ENCODE assay signal across 25 cellular contexts in the genomic region with DNA sequence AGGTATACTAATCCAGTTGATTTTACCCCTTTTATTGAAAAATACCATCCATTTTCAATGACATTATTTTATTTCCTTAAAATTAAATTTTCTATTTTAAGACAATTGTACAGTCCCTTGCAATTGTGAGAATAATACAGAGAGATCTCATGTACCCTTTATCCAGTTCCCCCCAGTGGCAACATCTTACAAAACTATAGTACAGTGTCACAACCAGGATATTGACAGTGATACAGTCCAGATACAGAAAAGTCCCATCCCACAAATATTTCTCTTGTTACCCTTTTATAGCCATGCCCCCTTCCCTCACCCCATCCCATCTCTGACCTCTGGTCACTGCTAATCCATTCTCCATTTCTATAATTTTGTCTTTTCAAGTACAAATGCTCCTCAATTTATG. TPM values are rescaled to one million over a fixed set of nuclear protein-coding genes. Genes with fewer than 3 reads are reported as not detected.
DNase-seq lines count a peak whose midpoint lies in the region; ATAC-seq, FAIRE-seq and TF ChIP-seq lines count a peak whose summit lies in the region.
"Had no signal": no experiment of that assay in that cellular context is flagged by ENCODE, and none has a peak within 500 bp of the region (broad histone marks: within the 10 kb centered on the region; RNA-seq: fewer than 3 reads in every experiment).

No MANE protein-coding gene starts in this region.

- H3K4me3 ChIP-seq in HEK293 (ENCODE audit: low read depth, low read length) (no peak overlapping the region), endodermal cell (ENCODE audit: low read length) (no peak overlapping the region), neural cell (ENCODE audit: low read length) (no peak overlapping the region)
- H3K4me3 ChIP-seq: BLaER1 had no signal

- H3K4me1 ChIP-seq in HEK293 (ENCODE audit: control insufficient read depth, insufficient read depth, low read length) (no peaks in the 10 kb centered on the region), endodermal cell (ENCODE audit: control insufficient read depth, insufficient read depth, low read length) (no peaks in the 10 kb centered on the region)
- H3K4me1 ChIP-seq: BE2C had no signal

- H3K9me3 Mint-ChIP-seq in endodermal cell, result peaks cover 23% of the 10 kb centered on the region

- no peak overlapping the region for H2AFZ ChIP-seq in neural cell (ENCODE audit: low read depth, low read length)

- H3K27me3 ChIP-seq in endodermal cell (ENCODE audit: control insufficient read depth, insufficient read depth, low read length, poor library complexity, severe bottlenecking) (no peaks in the 10 kb centered on the region), neural cell (ENCODE audit: insufficient read depth, low read depth, low read length) (no peaks in the 10 kb centered on the region)
- H3K27me3 ChIP-seq: BE2C, BLaER1 had no signal

- no peaks in the 10 kb centered on the region for H3K9me3 ChIP-seq in HEK293 (ENCODE audit: control insufficient read depth, insufficient read depth, low read depth, low read length)
- peaks cover 21% of the 10 kb centered on the region for H3K9me3 ChIP-seq in endodermal cell (ENCODE audit: control insufficient read depth, low read length)
- peaks cover 7% of the 10 kb centered on the region for H3K9me3 ChIP-seq in neural cell (ENCODE audit: low read length)
- H3K9me3 ChIP-seq: BE2C had no signal

- no peak for FAIRE-seq in GM12891 (lab: Jason Lieb, UNC)
- FAIRE-seq: A204.1, G401.6, GM12892, GM18507, GM19239 had no signal

- no peak overlapping the region for H3K27ac Mint-ChIP-seq in endodermal cell
- H3K27ac Mint-ChIP-seq: CD14-positive monocyte; CD8-positive, alpha-beta memory T cell had no signal

- no peak for TF ChIP-seq RAD21 in neural cell (conservative IDR thresholded peaks at IDR 0.05)

- DNase-seq in endodermal cell (no peak), GM12891 (ENCODE audit: insufficient read length, low spot score) (no peak)
- no peak for DNase-seq in stimulated activated CD4-positive, alpha-beta T cell treated with anti-CD3 and anti-CD28 coated beads, Interleukin-15, amount 100 ng/mL, for 24 hours
- DNase-seq: 8988T; ACHN; BE2C; C1 segment of cervical spinal cord; CD4-positive, alpha-beta memory T cell; CD4-positive, CD25-positive, alpha-beta regulatory T cell; CD8-positive, alpha-beta memory T cell; COR-L47; DMS 273 treated with DMSO at 0.1 percent for 48 hours; DMS53; GF-D8 had no signal

- H3K36me3 ChIP-seq in HEK293 (ENCODE audit: control insufficient read depth in 2 of 2, insufficient read depth in 1 of 2, low read length in 2 of 2) (no peaks in the 10 kb centered on the region), endodermal cell (ENCODE audit: control insufficient read depth, insufficient read depth, low read length) (no peaks in the 10 kb centered on the region), neural cell (ENCODE audit: insufficient read depth, low read length) (no peaks in the 10 kb centered on the region)
- H3K36me3 ChIP-seq: BE2C had no signal

- CTCF ChIA-PET in HEK293 (lab: Yijun Ruan, JAX), result no interaction called here

- no peak overlapping the region for H3K9ac ChIP-seq in endodermal cell (ENCODE audit: extremely low read depth, low read length, poor library complexity, severe bottlenecking)
- no peak overlapping the region for H3K9ac ChIP-seq in neural cell (ENCODE audit: low read length)
- H3K9ac ChIP-seq: BLaER1 had no signal

- peaks cover 47% of the 10 kb centered on the region for H3K79me2 ChIP-seq in neural cell (replicated peaks; ENCODE audit: insufficient read depth, low read length)

- H3K4me1 Mint-ChIP-seq in endodermal cell, result no peaks in the 10 kb centered on the region
- H3K4me1 Mint-ChIP-seq: CD14-positive monocyte; CD4-positive, alpha-beta memory T cell; CD4-positive, CD25-positive, alpha-beta regulatory T cell; CD8-positive, alpha-beta memory T cell had no signal

- TF ChIP-seq POLR2A in GM12891 (IDR thresholded peaks at IDR 0.05; ENCODE audit: low read depth, low read length), result no peak

- H3F3A ChIP-seq in neural cell (ENCODE audit: insufficient read depth, low read length, poor library complexity, severe bottlenecking), result no peaks in the 10 kb centered on the region

- POLR2A ChIA-PET in HEK293 (lab: Yijun Ruan, JAX), result no interaction called here

- no peak for ATAC-seq in GM21723 (IDR thresholded peaks at IDR 0.05; ENCODE audit: unreplicated experiment)

- H3K27ac ChIP-seq in HEK293 (ENCODE audit: extremely low read depth, low read depth, low read length), result no peak overlapping the region
- H3K27ac ChIP-seq in endodermal cell (ENCODE audit: low read depth, low read length), result peak overlapping the region; percentile 29
- H3K27ac ChIP-seq in neural cell (ENCODE audit: low read length), result peak overlapping the region; percentile 30
- H3K27ac ChIP-seq: BLaER1 had no signal

- peaks cover 3% of the 10 kb centered on the region for H3K36me3 Mint-ChIP-seq in endodermal cell (ENCODE audit: low read depth)
- H3K36me3 Mint-ChIP-seq: CD14-positive monocyte; CD4-positive, CD25-positive, alpha-beta regulatory T cell had no signal

- no peaks in the 10 kb centered on the region for H4K20me1 ChIP-seq in neural cell (ENCODE audit: insufficient read depth)

- H3K9me2 ChIP-seq in neural cell (ENCODE audit: insufficient read depth, low read length), result no peaks in the 10 kb centered on the region

- H3K27me3 Mint-ChIP-seq in endodermal cell (ENCODE audit: insufficient read depth), result no peaks in the 10 kb centered on the region

- TF ChIP-seq EP300 in neural cell (conservative IDR thresholded peaks at IDR 0.05; ENCODE audit: poor library complexity, severe bottlenecking), result no peak

- no peak overlapping the region for H3K4me3 Mint-ChIP-seq in endodermal cell
- H3K4me3 Mint-ChIP-seq: CD14-positive monocyte; CD4-positive, alpha-beta memory T cell; CD4-positive, CD25-positive, alpha-beta regulatory T cell; CD8-positive, alpha-beta memory T cell had no signal

- no peak overlapping the region for H3K4me2 ChIP-seq in neural cell (ENCODE audit: low read length)
- H3K4me2 ChIP-seq: BLaER1 had no signal

- TF ChIP-seq CTCF in HEK293 (tag by site-specific recombination; IDR thresholded peaks at IDR 0.05) (no peak), endodermal cell (conservative IDR thresholded peaks at IDR 0.05) (no peak), neural cell (IDR thresholded peaks at IDR 0.05; ENCODE audit: poor library complexity, severe bottlenecking) (no peak)

TF ChIP-seq in HEK293, 187 proteins besides CTCF, POLR2A, EP300 and RAD21:
- TF ChIP-seq ZFP37 (tag by site-specific recombination; IDR thresholded peaks at IDR 0.05) (no peak), ZNF830 (tag by site-specific recombination; IDR thresholded peaks at IDR 0.05; ENCODE audit: low read depth) (no peak), ZNF529 (tag by site-specific recombination; IDR thresholded peaks at IDR 0.05; ENCODE audit: insufficient replicate concordance) (peak; percentile 96)

TF ChIP-seq in GM12891, 5 proteins besides CTCF, POLR2A, EP300 and RAD21:
- no peak for TF ChIP-seq PAX5 (IDR thresholded peaks at IDR 0.05; ENCODE audit: insufficient read depth, low read length, severe bottlenecking)
TF ChIP-seq in GM12891: peak in this region for 0.

RNA-seq across cellular contexts. Expression of gene ELFN1, which starts 18.5 kb away (rescaled TPM):
- total RNA-seq in endodermal cell, result 1 to 10 TPM; 2.1 to 5.0 TPM
- polyA plus RNA-seq in endodermal cell (2013, experiment 1 of 2), result 13.6 TPM
- polyA plus RNA-seq in endodermal cell (2013, experiment 2 of 2), result 12.4 TPM
- polyA plus RNA-seq in neural cell, result 11.8 and 13.9 TPM in 2 replicates
- polyA minus RNA-seq in neural cell, result 14.5 and 15.8 TPM in 2 replicates
- 0.44 TPM for polyA plus RNA-seq in GM12891 (2012; ENCODE audit: low read depth, missing spikeins)
- total RNA-seq: A673; CD4-positive, CD25-positive, alpha-beta regulatory T cell had no signal
- polyA plus RNA-seq: CD14-positive monocyte; CD4-positive, alpha-beta memory T cell; CD4-positive, CD25-positive, alpha-beta regulatory T cell had no signal
